ENCODE assay signal across 1 cellular context in genomic region chr2:190881480-190882326, GRCh38.
TF ChIP-seq lines count a peak whose summit lies in the region.

No MANE protein-coding gene starts in this region.

TF ChIP-seq in GM12878, 131 proteins besides CTCF, POLR2A, EP300 and RAD21 (continued from another document and continues in another):
- no peak for TF ChIP-seq CUX1 (IDR thresholded peaks at IDR 0.05; ENCODE audit: insufficient replicate concordance, low read depth, low read length)
- TF ChIP-seq ZBTB4 (CRISPR knock-in tag; IDR thresholded peaks at IDR 0.05), result no peak
- no peak for TF ChIP-seq IRF3 (IDR thresholded peaks at IDR 0.05)
- TF ChIP-seq ATF2 (IDR thresholded peaks at IDR 0.05; ENCODE audit: low read length), result peak; percentile 75; the same call in 1 of the 2 replicates
- TF ChIP-seq BCLAF1 (IDR thresholded peaks at IDR 0.05), result no peak
- TF ChIP-seq IRF5 (IDR thresholded peaks at IDR 0.05; ENCODE audit: borderline replicate concordance), result no peak
- no peak for TF ChIP-seq KAT2A (conservative IDR thresholded peaks at IDR 0.05; ENCODE audit: control insufficient read depth, low read depth, low read length)
- no peak for TF ChIP-seq YBX1 (IDR thresholded peaks at IDR 0.05)
- TF ChIP-seq ZBED1 (IDR thresholded peaks at IDR 0.05; ENCODE audit: borderline replicate concordance), result no peak
- TF ChIP-seq POLR2AphosphoS5 (IDR thresholded peaks at IDR 0.05; ENCODE audit: low read length), result peak; percentile 94
- peak; percentile 54; the same call in 1 of the 2 replicates for TF ChIP-seq PKNOX1 (IDR thresholded peaks at IDR 0.05)
- TF ChIP-seq ATF7 (IDR thresholded peaks at IDR 0.05; ENCODE audit: low read depth), result peak; percentile 97
- TF ChIP-seq PAX5 (IDR thresholded peaks at IDR 0.05; ENCODE audit: borderline replicate concordance, low read depth, low read length), result peak; percentile 45; the same call in 1 of the 2 replicates
- no peak for TF ChIP-seq RFX5 (IDR thresholded peaks at IDR 0.05; ENCODE audit: low read depth, low read length)
- no peak for TF ChIP-seq SREBF1 (IDR thresholded peaks at IDR 0.05; ENCODE audit: low read length)
- no peak for TF ChIP-seq FOXM1 (IDR thresholded peaks at IDR 0.05; ENCODE audit: low read depth, low read length)
- TF ChIP-seq ZNF687 (IDR thresholded peaks at IDR 0.05), result no peak
- TF ChIP-seq NFIC (IDR thresholded peaks at IDR 0.05; ENCODE audit: low read depth, low read length), result no peak
- TF ChIP-seq CHD2 (IDR thresholded peaks at IDR 0.05; ENCODE audit: borderline replicate concordance, low read depth, low read length), result peak; percentile 59; the same call in 1 of the 2 replicates
- TF ChIP-seq RUNX3 (IDR thresholded peaks at IDR 0.05; ENCODE audit: low read length), result no peak
- TF ChIP-seq MEF2B (IDR thresholded peaks at IDR 0.05; ENCODE audit: partially characterized antibody, poor library complexity, severe bottlenecking), result peak; percentile 63
- TF ChIP-seq POU2F2 (IDR thresholded peaks at IDR 0.05; ENCODE audit: borderline replicate concordance, low read depth, low read length), result peak; percentile 81; the same call in 2 of the 3 replicates
- TF ChIP-seq CHD1 (IDR thresholded peaks at IDR 0.05; ENCODE audit: low read depth, low read length), result peak; percentile 52; the same call in 1 of the 2 replicates
- TF ChIP-seq NKRF (conservative IDR thresholded peaks at IDR 0.05), result peak; percentile 77; the same call in 1 of the 2 replicates
- no peak for TF ChIP-seq BACH1 (IDR thresholded peaks at IDR 0.05; ENCODE audit: borderline replicate concordance)
- no peak for TF ChIP-seq CBX3 (IDR thresholded peaks at IDR 0.05; ENCODE audit: borderline replicate concordance, low read depth)
- TF ChIP-seq JUND (IDR thresholded peaks at IDR 0.05; ENCODE audit: low read depth, low read length), result 0 out of 2 replicates have a peak, but pooled peaks have one; percentile 6
- TF ChIP-seq SMC3 (IDR thresholded peaks at IDR 0.05; ENCODE audit: borderline replicate concordance, low read length), result no peak
- no peak for TF ChIP-seq HDGF (IDR thresholded peaks at IDR 0.05)
- no peak for TF ChIP-seq CHD4 (IDR thresholded peaks at IDR 0.05)
- peak; percentile 78; the same call in 1 of the 2 replicates for TF ChIP-seq RB1 (IDR thresholded peaks at IDR 0.05; ENCODE audit: borderline replicate concordance)
- no peak for TF ChIP-seq RCOR1 (conservative IDR thresholded peaks at IDR 0.05; ENCODE audit: low read depth, low read length)
